1 cellular context compared by ENCODE assay signal in genomic region chr12:27807063-27807703, GRCh38.
TF ChIP-seq lines count a peak whose summit lies in the region.

No MANE protein-coding gene starts in this region.

TF ChIP-seq in GM23338, 12 proteins besides CTCF, POLR2A, EP300 and RAD21:
- TF ChIP-seq REST (IDR thresholded peaks at IDR 0.05; ENCODE audit: unreplicated experiment) (no peak), POLR2AphosphoS5 (IDR thresholded peaks at IDR 0.05; ENCODE audit: low read depth) (no peak), NANOG (IDR thresholded peaks at IDR 0.05; ENCODE audit: borderline replicate concordance) (no peak), ZNF114 (CRISPR knock-in tag; IDR thresholded peaks at IDR 0.05) (no peak), EZH2phosphoT487 (IDR thresholded peaks at IDR 0.05; ENCODE audit: unreplicated experiment) (no peak), JUNB (IDR thresholded peaks at IDR 0.05; ENCODE audit: unreplicated experiment) (no peak), ZNF331 (CRISPR knock-in tag; IDR thresholded peaks at IDR 0.05; ENCODE audit: low read depth) (no peak), EZH2 (IDR thresholded peaks at IDR 0.05; ENCODE audit: low read depth, unreplicated experiment) (no peak), ZNF462 (CRISPR knock-in tag; IDR thresholded peaks at IDR 0.05) (no peak)
